ENCODE assay signal across 8 cellular contexts in the genomic region with DNA sequence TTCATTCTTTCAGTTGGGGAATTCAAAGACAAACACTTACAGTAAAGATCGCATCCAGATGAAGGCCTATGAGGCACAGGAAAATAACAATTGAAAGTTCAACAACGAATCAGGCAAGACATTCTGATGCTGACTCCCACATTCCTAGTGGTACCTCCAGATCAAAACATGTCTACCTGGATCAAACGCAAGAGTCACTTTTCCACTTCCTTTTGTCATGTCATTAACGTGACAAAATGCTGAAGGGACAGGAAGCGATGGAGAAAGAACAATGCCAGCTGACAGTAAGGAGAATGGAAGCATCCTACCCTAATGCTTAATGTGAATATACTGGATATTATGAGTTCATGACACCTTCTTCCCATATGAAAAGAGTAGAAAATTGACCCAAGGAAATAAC.
"Had no signal": no experiment of that assay in that cellular context is flagged by ENCODE, and none has a peak within 500 bp of the region (broad histone marks: within the 10 kb centered on the region; RNA-seq: fewer than 3 reads in every experiment).

No MANE protein-coding gene starts in this region.

- H3K9me3 Mint-ChIP-seq: GM23338, H9, HFFc6 had no signal

- H3K27ac ChIP-seq: GM23248 had no signal

- H3K4me3 Mint-ChIP-seq: GM23338, H9, HFFc6 had no signal

- H3K36me3 ChIP-seq: HAP-1 had no signal

- H3K9ac ChIP-seq: GM23248 had no signal

- H3K4me1 Mint-ChIP-seq: GM23338 had no signal

- H3K4me2 ChIP-seq: GM23338 had no signal

- H3K4me3 ChIP-seq: GM23248, GM23338, HAP-1 had no signal

- DNase-seq: GM23248, GOT3, H7, H9, HCEC 1CT, HFFc6 had no signal

- H2AFZ ChIP-seq: GM23248, GM23338 had no signal

- H3K9me3 ChIP-seq: HAP-1 had no signal

- H3K4me1 ChIP-seq: HAP-1 had no signal

- H3K27ac Mint-ChIP-seq: GM23338, HFFc6 had no signal
